Comparison of ENCODE assay signal across 22 cellular contexts in the genomic region with DNA sequence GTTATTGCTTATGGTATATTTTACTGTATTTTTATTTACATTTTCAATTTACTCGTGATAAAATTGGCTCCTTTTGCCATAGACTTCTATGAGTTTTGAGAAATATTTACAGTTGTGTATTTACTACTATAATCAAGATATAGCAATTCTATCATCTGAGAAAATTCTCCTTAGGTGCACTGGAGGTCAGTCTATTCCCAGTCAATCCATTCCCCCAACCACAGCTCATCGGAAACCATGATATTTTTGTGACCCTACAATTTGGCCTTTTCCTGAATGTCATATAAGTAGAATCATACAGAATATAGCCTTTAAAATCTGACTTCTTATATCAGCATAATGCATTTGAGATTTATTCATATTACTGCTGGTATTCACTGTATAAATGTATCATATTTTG.
DNase-seq lines count a peak whose midpoint lies in the region; ATAC-seq and TF ChIP-seq lines count a peak whose summit lies in the region.
"Had no signal": no experiment of that assay in that cellular context is flagged by ENCODE, and none has a peak within 500 bp of the region (broad histone marks: within the 10 kb centered on the region; RNA-seq: fewer than 3 reads in every experiment).

No MANE protein-coding gene starts in this region.

- intact Hi-C loops in body of pancreas (cut with DNase I): no loop called here

- H3K9me3 ChIP-seq in neural progenitor cell (ENCODE audit: low read depth) (no peaks in the 10 kb centered on the region), WERI-Rb-1 (ENCODE audit: severe bottlenecking) (no peaks in the 10 kb centered on the region), body of pancreas (no peaks in the 10 kb centered on the region)
- H3K9me3 ChIP-seq: BE2C, right atrium auricular region had no signal

- peak; percentile 16 for TF ChIP-seq CTCF in epithelial cell of proximal tubule (conservative IDR thresholded peaks at IDR 0.05; ENCODE audit: low read depth, low read length)
- TF ChIP-seq CTCF in neural progenitor cell (IDR thresholded peaks at IDR 0.05): peak; percentile 37
- no peak for TF ChIP-seq CTCF in WERI-Rb-1 (IDR thresholded peaks at IDR 0.05; ENCODE audit: low read depth, low read length)
- TF ChIP-seq CTCF in body of pancreas (IDR thresholded peaks at IDR 0.05): peak in 2 of 7 experiments; percentile 8 to 10

- no peak overlapping the region for H3K27ac Mint-ChIP-seq in neural progenitor cell
- H3K27ac Mint-ChIP-seq: T-helper 2 cell treated with Interferon-gamma antibody and Interleukin-4, amounts not matched to agents 5 μg/mL and 100 μg/mL, for 36 hours had no signal

- H3K27ac ChIP-seq in neural progenitor cell (no peak overlapping the region), WERI-Rb-1 (no peak overlapping the region), body of pancreas (no peak overlapping the region)
- H3K27ac ChIP-seq: epithelial cell of prostate, right atrium auricular region had no signal

- no peaks in the 10 kb centered on the region for H3K36me3 ChIP-seq in neural progenitor cell
- no peaks in the 10 kb centered on the region for H3K36me3 ChIP-seq in WERI-Rb-1
- no peaks in the 10 kb centered on the region for H3K36me3 ChIP-seq in body of pancreas (replicated peaks in 1 of 2; ENCODE audit: insufficient read depth in 1 of 2, low read depth in 2 of 2)
- H3K36me3 ChIP-seq: BE2C, right atrium auricular region had no signal

- no peak for ATAC-seq in body of pancreas
- ATAC-seq: stimulated activated naive CD8-positive, alpha-beta T cell treated with anti-CD3 and anti-CD28 coated beads, Interleukin-15, Interleukin-2, amounts not matched to agents 100 U/mL and 50 U/mL, for 24 hours had no signal

- no peaks in the 10 kb centered on the region for H4K20me1 ChIP-seq in neural progenitor cell (ENCODE audit: low read depth)

- H3K36me3 Mint-ChIP-seq in neural progenitor cell: no peaks in the 10 kb centered on the region

- H3K9me3 Mint-ChIP-seq in neural progenitor cell: peaks cover 3% of the 10 kb centered on the region
- H3K9me3 Mint-ChIP-seq: T-helper 2 cell treated with Interferon-gamma antibody and Interleukin-4, amounts not matched to agents 5 μg/mL and 100 μg/mL, for 36 hours had no signal

- H3K27me3 Mint-ChIP-seq in neural progenitor cell (ENCODE audit: insufficient read depth, low read depth): no peaks in the 10 kb centered on the region

- no peaks in the 10 kb centered on the region for H3F3A ChIP-seq in neural progenitor cell (ENCODE audit: low read depth)

- H3K4me1 ChIP-seq in neural progenitor cell (no peaks in the 10 kb centered on the region), body of pancreas (no peaks in the 10 kb centered on the region)
- H3K4me1 ChIP-seq: BE2C, right atrium auricular region had no signal

- no peak overlapping the region for H3K4me3 ChIP-seq in epithelial cell of proximal tubule (ENCODE audit: low read depth, low read length)
- H3K4me3 ChIP-seq in neural progenitor cell: no peak overlapping the region
- no peak overlapping the region for H3K4me3 ChIP-seq in WERI-Rb-1 (ENCODE audit: low read depth, low read length)
- H3K4me3 ChIP-seq in body of pancreas: no peak overlapping the region
- H3K4me3 ChIP-seq: right atrium auricular region had no signal

- H3K27me3 ChIP-seq in neural progenitor cell (no peaks in the 10 kb centered on the region), WERI-Rb-1 (ENCODE audit: insufficient read depth, low read depth, severe bottlenecking) (no peaks in the 10 kb centered on the region), body of pancreas (no peaks in the 10 kb centered on the region)
- H3K27me3 ChIP-seq: BE2C, right atrium auricular region had no signal

- no peak overlapping the region for H3K4me3 Mint-ChIP-seq in neural progenitor cell
- H3K4me3 Mint-ChIP-seq: T-helper 2 cell treated with Interferon-gamma antibody and Interleukin-4, amounts not matched to agents 5 μg/mL and 100 μg/mL, for 36 hours had no signal

- H2AFZ ChIP-seq in neural progenitor cell (replicated peaks): no peak overlapping the region

- no peak overlapping the region for H3K4me2 ChIP-seq in neural progenitor cell

- no peak overlapping the region for H3K9ac ChIP-seq in neural progenitor cell

- DNase-seq in GM03348 (ENCODE audit: low spot score) (peak; percentile 22), RPMI7951 (ENCODE audit: low read depth) (peak; percentile 59), epithelial cell of proximal tubule (ENCODE audit: low read depth) (no peak), neural progenitor cell (ENCODE audit: low spot score) (no peak), WERI-Rb-1 (no peak), body of pancreas (no peak), LoVo (ENCODE audit: low spot score) (no peak), HK-2 (ENCODE audit: unreplicated experiment) (no peak)
- DNase-seq: activated CD4-positive, CD25-positive, alpha-beta regulatory T cell treated with anti-CD3 and anti-CD28 coated beads, Interleukin-2, amount 50 U/mL, for 72 hours; activated gamma-delta T cell; BE2C; H7; islet precursor cell; mesendoderm; NCI-H1436 treated with DMSO at 0.1 percent for 48 hours; NCI-H446 treated with DMSO at 0.1 percent for 48 hours; SIG-M5; stimulated activated naive CD8-positive, alpha-beta T cell treated with anti-CD3 and anti-CD28 coated beads, Interleukin-15, Interleukin-2, amounts not matched to agents 100 U/mL and 50 U/mL, for 24 hours; trophoblast cell had no signal

- no peaks in the 10 kb centered on the region for H3K79me2 ChIP-seq in neural progenitor cell (ENCODE audit: low read depth)

- 39 to 47% methylated on average over 2 of the region's 2 CpGs for WGBS in body of pancreas, 2 donors

- H3K4me1 Mint-ChIP-seq in neural progenitor cell: no peaks in the 10 kb centered on the region

- TF ChIP-seq POLR2A in body of pancreas (IDR thresholded peaks at IDR 0.05): no peak

Comparison
In these comparisons a context has a peak if more than half of its experiments do, and no peak if none do; other contexts are left out.
1. DNase-seq: peak in GM03348 (single experiment) and RPMI7951 (single experiment); none in epithelial cell of proximal tubule (single experiment), neural progenitor cell (single experiment), WERI-Rb-1 (single experiment), body of pancreas (0 of 4), LoVo (single experiment) and HK-2 (single experiment).